ENCODE assay signal across 8 cellular contexts in the genomic region with DNA sequence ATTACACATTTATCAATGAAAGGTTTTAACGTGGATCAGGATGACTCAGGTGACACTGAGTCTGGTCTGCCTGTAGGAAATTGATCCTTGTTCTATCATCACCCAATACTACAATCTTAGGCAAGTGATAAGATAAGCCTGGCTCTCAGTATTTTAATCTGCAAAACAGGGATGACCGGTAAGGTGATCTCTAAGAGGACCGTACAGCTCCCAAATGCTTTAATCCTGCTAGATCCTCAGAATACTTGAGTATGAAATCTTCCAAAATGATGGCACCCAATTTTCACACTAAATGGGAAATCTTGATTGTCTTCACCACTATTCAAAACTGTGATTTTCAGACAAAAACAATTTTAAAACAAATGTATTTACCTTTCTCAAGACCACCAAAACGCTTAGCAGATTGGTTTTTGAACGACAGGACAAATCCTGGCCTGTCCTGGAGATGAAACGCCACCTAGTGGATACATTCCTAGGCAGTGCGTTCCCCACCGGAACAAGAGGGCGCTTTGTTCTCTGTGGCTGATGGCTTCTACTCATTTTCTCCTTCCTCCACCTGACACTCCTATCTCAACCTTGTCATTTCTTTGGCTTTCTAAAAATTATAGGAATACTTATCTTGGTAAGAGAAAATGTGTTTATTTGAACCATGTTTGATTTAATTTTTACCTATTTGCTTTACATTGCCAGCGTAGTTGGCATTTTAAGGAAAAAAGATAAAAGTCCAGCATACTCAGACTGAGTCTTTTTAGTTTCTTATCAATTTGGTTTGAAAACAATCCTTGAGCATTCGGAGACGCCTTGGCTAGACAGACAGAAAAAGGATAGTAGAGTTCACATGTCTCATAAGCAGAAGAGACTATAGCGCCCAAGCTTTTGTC. TPM values are rescaled to one million over a fixed set of nuclear protein-coding genes. Genes with fewer than 3 reads are reported as not detected.
DNase-seq lines count a peak whose midpoint lies in the region; ATAC-seq and TF ChIP-seq lines count a peak whose summit lies in the region.

No MANE protein-coding gene starts in this region.

- TF ChIP-seq CTCF in AG04449 (IDR thresholded peaks at IDR 0.05; ENCODE audit: insufficient read depth, low read length, missing control alignments), result peak; percentile 90

- H3K4me3 Mint-ChIP-seq in effector memory CD8-positive, alpha-beta T cell, result no peak overlapping the region
- H3K4me3 Mint-ChIP-seq in memory B cell, result no peak overlapping the region
- no peak overlapping the region for H3K4me3 Mint-ChIP-seq in stimulated activated memory B cell treated with anti-CD40 and anti-IgM and Interleukin-4, amounts not matched to agents 10 μg/mL and 1 μg/mL and 100 μg/mL, for 72 hours

- ATAC-seq in GM18505 (IDR thresholded peaks at IDR 0.05; ENCODE audit: unreplicated experiment) (peak; percentile 67), HG03064 (IDR thresholded peaks at IDR 0.05; ENCODE audit: low read depth, unreplicated experiment) (peak; percentile 86), memory B cell (ENCODE audit: low read depth) (peak; percentile 60)
- peak; percentile 63 for ATAC-seq in effector memory CD8-positive, alpha-beta T cell (replicated peaks)
- ATAC-seq in stimulated activated memory B cell treated with anti-CD40 and anti-IgM and Interleukin-4, amounts not matched to agents 10 μg/mL and 1 μg/mL and 100 μg/mL, for 72 hours, result peak; percentile 70

- H3K36me3 Mint-ChIP-seq in effector memory CD8-positive, alpha-beta T cell (ENCODE audit: insufficient read depth), result peaks cover 3% of the 10 kb centered on the region
- H3K36me3 Mint-ChIP-seq in memory B cell, result no peaks in the 10 kb centered on the region
- no peaks in the 10 kb centered on the region for H3K36me3 Mint-ChIP-seq in stimulated activated memory B cell treated with anti-CD40 and anti-IgM and Interleukin-4, amounts not matched to agents 10 μg/mL and 1 μg/mL and 100 μg/mL, for 72 hours

- DNase-seq in AG04449 (ENCODE audit: low read depth, low spot score), result no peak
- DNase-seq in NCI-H460 (ENCODE audit: extremely low read depth, low read depth), result peak; percentile 58
- DNase-seq in activated CD4-positive, alpha-beta T cell treated with anti-CD3 and anti-CD28 coated beads, Interleukin-2, amount 50 U/mL, for 4 hours, result peak; percentile 18 to 37
- peak; percentile 11 to 24 (median 14) for DNase-seq in effector memory CD8-positive, alpha-beta T cell
- peak; percentile 10 to 12 for DNase-seq in memory B cell (ENCODE audit: low spot score in 2 of 2)

- CTCF ChIA-PET in AG04449 (lab: Yijun Ruan, JAX), result interaction anchor here (0.6 to 5.5 kb wide), 40 partner anchors 9 to 1079 kb away, joined by 3 to 47 read pairs (median 3); a partner anchor contains a TSS

- H3K4me1 Mint-ChIP-seq in effector memory CD8-positive, alpha-beta T cell (ENCODE audit: low read depth in 2 of 2), result no peaks in the 10 kb centered on the region
- no peaks in the 10 kb centered on the region for H3K4me1 Mint-ChIP-seq in memory B cell
- no peaks in the 10 kb centered on the region for H3K4me1 Mint-ChIP-seq in stimulated activated memory B cell treated with anti-CD40 and anti-IgM and Interleukin-4, amounts not matched to agents 10 μg/mL and 1 μg/mL and 100 μg/mL, for 72 hours

- no peak overlapping the region for H3K4me3 ChIP-seq in AG04449 (ENCODE audit: low read depth, low read length)

- no peaks in the 10 kb centered on the region for H3K9me3 Mint-ChIP-seq in effector memory CD8-positive, alpha-beta T cell
- no peaks in the 10 kb centered on the region for H3K9me3 Mint-ChIP-seq in memory B cell
- no peaks in the 10 kb centered on the region for H3K9me3 Mint-ChIP-seq in stimulated activated memory B cell treated with anti-CD40 and anti-IgM and Interleukin-4, amounts not matched to agents 10 μg/mL and 1 μg/mL and 100 μg/mL, for 72 hours

- POLR2A ChIA-PET in AG04449 (lab: Yijun Ruan, JAX), result no interaction called here

- H3K27me3 Mint-ChIP-seq in effector memory CD8-positive, alpha-beta T cell, result no peaks in the 10 kb centered on the region
- no peaks in the 10 kb centered on the region for H3K27me3 Mint-ChIP-seq in memory B cell
- no peaks in the 10 kb centered on the region for H3K27me3 Mint-ChIP-seq in stimulated activated memory B cell treated with anti-CD40 and anti-IgM and Interleukin-4, amounts not matched to agents 10 μg/mL and 1 μg/mL and 100 μg/mL, for 72 hours

- H3K27ac Mint-ChIP-seq in effector memory CD8-positive, alpha-beta T cell, result no peak overlapping the region
- no peak overlapping the region for H3K27ac Mint-ChIP-seq in memory B cell
- H3K27ac Mint-ChIP-seq in stimulated activated memory B cell treated with anti-CD40 and anti-IgM and Interleukin-4, amounts not matched to agents 10 μg/mL and 1 μg/mL and 100 μg/mL, for 72 hours, result no peak overlapping the region

- no peak for TF ChIP-seq POLR2A in GM18505 (IDR thresholded peaks at IDR 0.05; ENCODE audit: borderline replicate concordance, extremely low read depth, insufficient read depth, insufficient read length)

RNA-seq across cellular contexts. Expression of a gene that starts 41.2 kb away (rescaled TPM):
- 0.06 and 0.12 TPM in 2 replicates for total RNA-seq in NCI-H460 (2014; rRNA removed; shearing (Covaris generic))
- polyA plus RNA-seq in NCI-H460 (2014; cell fraction: nucleus; rRNA removed), result 0.03 TPM in 1 of 2 replicates, not detected in the other
